11 cellular contexts compared by ENCODE assay signal in the genomic region with DNA sequence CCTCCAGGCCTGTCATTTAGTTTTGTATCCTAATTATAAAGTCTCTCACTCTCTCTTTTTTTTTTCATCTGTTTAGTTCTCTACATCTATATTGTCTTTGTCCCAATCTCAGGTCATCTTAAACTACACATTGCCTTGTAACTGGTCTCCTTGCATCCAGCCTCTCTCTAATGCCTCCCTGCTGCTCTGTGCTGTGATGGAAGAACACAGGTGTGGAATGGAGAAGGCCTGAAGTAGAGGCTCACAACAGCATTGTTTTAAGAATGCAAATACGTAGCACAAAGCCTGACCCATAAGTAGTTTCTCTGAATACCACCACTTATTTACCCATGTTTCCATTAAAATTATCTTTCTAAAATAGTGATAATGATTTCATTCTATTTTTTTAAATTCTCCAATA.
DNase-seq lines count a peak whose midpoint lies in the region; ATAC-seq and TF ChIP-seq lines count a peak whose summit lies in the region.
"Had no signal": no experiment of that assay in that cellular context is flagged by ENCODE, and none has a peak within 500 bp of the region (broad histone marks: within the 10 kb centered on the region; RNA-seq: fewer than 3 reads in every experiment).

No MANE protein-coding gene starts in this region.

- H3K27me3 Mint-ChIP-seq in GM23338 (ENCODE audit: insufficient read depth, low read depth, poor library complexity) = no peaks in the 10 kb centered on the region
- H3K27me3 Mint-ChIP-seq in dendritic cell treated with granulocyte-macrophage colony-stimulating factor and Interleukin-4, amounts not matched to agents 40 ng/mL and 50 ng/mL, for 4 days = no peaks in the 10 kb centered on the region
- no peaks in the 10 kb centered on the region for H3K27me3 Mint-ChIP-seq in natural killer cell (ENCODE audit: low read depth in 2 of 2)

- H3K4me3 ChIP-seq in GM23338 (no peak overlapping the region), SJCRH30 (no peak overlapping the region), dorsolateral prefrontal cortex (no peak overlapping the region)
- H3K4me3 ChIP-seq: BLaER1 treated with 17β-estradiol and CSF1 and Interleukin-3, amounts not matched to agents 10 nM and 100 nM had no signal

- no peaks in the 10 kb centered on the region for H3K9me2 ChIP-seq in GM23338 (ENCODE audit: insufficient read depth)

- H3K4me1 Mint-ChIP-seq in GM23338 (peaks cover 19% of the 10 kb centered on the region), natural killer cell (peaks cover 26 to 37% of the 10 kb centered on the region in 2 donors)
- H3K4me1 Mint-ChIP-seq in dendritic cell treated with granulocyte-macrophage colony-stimulating factor and Interleukin-4, amounts not matched to agents 40 ng/mL and 50 ng/mL, for 4 days (ENCODE audit: low read depth) = peaks cover 59% of the 10 kb centered on the region

- H3K4me2 ChIP-seq in GM23338 = no peak overlapping the region

- H4K20me1 ChIP-seq in GM23338 (replicated peaks; ENCODE audit: insufficient read depth) = no peaks in the 10 kb centered on the region
- H4K20me1 ChIP-seq: BLaER1 treated with 17β-estradiol and CSF1 and Interleukin-3, amounts not matched to agents 10 nM and 100 nM had no signal

- H3K4me1 ChIP-seq in GM23338 (ENCODE audit: insufficient read depth) (peaks cover 20% of the 10 kb centered on the region), SJCRH30 (no peaks in the 10 kb centered on the region)

- H3K9me3 ChIP-seq in SJCRH30 (replicated peaks) = no peaks in the 10 kb centered on the region

- no peaks in the 10 kb centered on the region for H3K27me3 ChIP-seq in GM23338 (ENCODE audit: insufficient read depth)
- H3K27me3 ChIP-seq in SJCRH30 = no peaks in the 10 kb centered on the region
- no peaks in the 10 kb centered on the region for H3K27me3 ChIP-seq in dorsolateral prefrontal cortex
- H3K27me3 ChIP-seq: BLaER1 treated with 17β-estradiol and CSF1 and Interleukin-3, amounts not matched to agents 10 nM and 100 nM had no signal

- ATAC-seq in GM23338 = peak; percentile 84
- ATAC-seq in natural killer cell = no peak

- H3K9me3 Mint-ChIP-seq in GM23338 (no peaks in the 10 kb centered on the region), natural killer cell (no peaks in the 10 kb centered on the region)
- no peaks in the 10 kb centered on the region for H3K9me3 Mint-ChIP-seq in dendritic cell treated with granulocyte-macrophage colony-stimulating factor and Interleukin-4, amounts not matched to agents 40 ng/mL and 50 ng/mL, for 4 days

- H3K36me3 ChIP-seq in GM23338 (ENCODE audit: insufficient read depth) = no peaks in the 10 kb centered on the region
- no peaks in the 10 kb centered on the region for H3K36me3 ChIP-seq in SJCRH30
- H3K36me3 ChIP-seq: BLaER1 treated with 17β-estradiol and CSF1 and Interleukin-3, amounts not matched to agents 10 nM and 100 nM had no signal

- H3K36me3 Mint-ChIP-seq in GM23338 (ENCODE audit: low read depth) (no peaks in the 10 kb centered on the region), natural killer cell (no peaks in the 10 kb centered on the region)
- H3K36me3 Mint-ChIP-seq in dendritic cell treated with granulocyte-macrophage colony-stimulating factor and Interleukin-4, amounts not matched to agents 40 ng/mL and 50 ng/mL, for 4 days (ENCODE audit: low read depth) = no peaks in the 10 kb centered on the region
- H3K36me3 Mint-ChIP-seq: CD4-positive, CD25-positive, alpha-beta regulatory T cell had no signal

- TF ChIP-seq CTCF in GM23338 (conservative IDR thresholded peaks at IDR 0.05; ENCODE audit: low read depth in 2 of 2) = no peak
- no peak for TF ChIP-seq CTCF in natural killer cell (IDR thresholded peaks at IDR 0.05)
- no peak for TF ChIP-seq CTCF in dorsolateral prefrontal cortex (IDR thresholded peaks at IDR 0.05 in 54 of 56, conservative IDR thresholded peaks at IDR 0.05 in 2 of 56; ENCODE audit: low read depth in 1 of 56, partially characterized antibody in 56 of 56)

- no peak overlapping the region for H3K27ac Mint-ChIP-seq in GM23338
- peak overlapping the region; percentile 22 for H3K27ac Mint-ChIP-seq in dendritic cell treated with granulocyte-macrophage colony-stimulating factor and Interleukin-4, amounts not matched to agents 40 ng/mL and 50 ng/mL, for 4 days
- peak overlapping the region; percentile 21 to 64 for H3K27ac Mint-ChIP-seq in natural killer cell
- H3K27ac Mint-ChIP-seq: CD4-positive, CD25-positive, alpha-beta regulatory T cell had no signal

- DNase-seq in GM23338 (ENCODE audit: low spot score) (no peak), SJCRH30 (peak; percentile 18 to 59), natural killer cell (no peak), posterior cingulate gyrus (no peak), dorsolateral prefrontal cortex (no peak)
- no peak for DNase-seq in stimulated activated CD4-positive, alpha-beta T cell treated with anti-CD3 and anti-CD28 coated beads, Interleukin-1b, Interleukin-23, amount 100 ng/mL, for 48 hours
- DNase-seq: ACHN; CD4-positive, CD25-positive, alpha-beta regulatory T cell; KBM-7 had no signal

- H3K4me3 Mint-ChIP-seq in GM23338 (no peak overlapping the region), natural killer cell (no peak overlapping the region)
- H3K4me3 Mint-ChIP-seq in dendritic cell treated with granulocyte-macrophage colony-stimulating factor and Interleukin-4, amounts not matched to agents 40 ng/mL and 50 ng/mL, for 4 days = no peak overlapping the region
- H3K4me3 Mint-ChIP-seq: CD4-positive, CD25-positive, alpha-beta regulatory T cell had no signal

- no peaks in the 10 kb centered on the region for H3F3A ChIP-seq in GM23338 (replicated peaks; ENCODE audit: low read depth)

- no peaks in the 10 kb centered on the region for H3K79me2 ChIP-seq in GM23338 (replicated peaks; ENCODE audit: insufficient read depth)

- intact Hi-C loops in dendritic cell treated with granulocyte-macrophage colony-stimulating factor and Interleukin-4, amounts not matched to agents 40 ng/mL and 50 ng/mL, for 4 days (cut with micrococcal nuclease) = no loop called here
- intact Hi-C loops in natural killer cell (cut with micrococcal nuclease) = loop anchor here (10.0 kb wide), 1 partner anchor 118 kb away; no protein-coding TSS in a partner anchor
- intact Hi-C loops in posterior cingulate gyrus (cut with DNase I) = no loop called here
- intact Hi-C loops in dorsolateral prefrontal cortex (cut with DNase I) = no loop called here

- H2AFZ ChIP-seq in GM23338 = no peak overlapping the region

- H3K27ac ChIP-seq in GM23338 (ENCODE audit: low read depth) = no peak overlapping the region
- no peak overlapping the region for H3K27ac ChIP-seq in SJCRH30
- no peak overlapping the region for H3K27ac ChIP-seq in dorsolateral prefrontal cortex

TF ChIP-seq in GM23338, 12 proteins besides CTCF, POLR2A, EP300 and RAD21 (continues in another document):
- TF ChIP-seq POLR2AphosphoS5 (IDR thresholded peaks at IDR 0.05; ENCODE audit: low read depth) = no peak

Comparison
In these comparisons a context has a peak if more than half of its experiments do, and no peak if none do; other contexts are left out.
1. DNase-seq: peak in SJCRH30 (2 of 2); none in GM23338 (single experiment), natural killer cell (single experiment), stimulated activated CD4-positive, alpha-beta T cell treated with anti-CD3 and anti-CD28 coated beads, Interleukin-1b, Interleukin-23, amount 100 ng/mL, for 48 hours (single experiment), posterior cingulate gyrus (0 of 10) and dorsolateral prefrontal cortex (0 of 10).